In the genomic region with DNA sequence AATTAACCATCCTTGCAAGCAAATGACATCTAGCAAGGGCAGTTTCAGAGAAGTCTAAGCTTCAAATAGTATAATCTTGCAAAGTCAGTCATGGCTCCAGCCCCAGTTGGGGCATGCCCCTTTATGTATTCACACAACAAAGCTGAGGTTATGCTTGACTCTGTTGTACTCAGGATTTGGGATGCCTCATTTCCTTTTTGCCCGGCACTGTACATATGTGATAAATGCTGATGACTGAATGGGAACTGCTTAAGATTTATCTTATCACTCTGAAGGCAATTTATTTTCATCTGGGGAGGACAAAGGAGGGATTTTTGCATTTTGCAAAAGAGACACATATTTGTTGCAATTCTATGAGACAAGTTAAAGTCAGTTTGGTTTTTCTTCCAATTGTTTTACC, we compare ENCODE assay signal across 21 cellular contexts.
DNase-seq lines count a peak whose midpoint lies in the region; ATAC-seq, FAIRE-seq and TF ChIP-seq lines count a peak whose summit lies in the region.
"Had no signal": no experiment of that assay in that cellular context is flagged by ENCODE, and none has a peak within 500 bp of the region (broad histone marks: within the 10 kb centered on the region; RNA-seq: fewer than 3 reads in every experiment).

No MANE protein-coding gene starts in this region.

- POLR2A ChIA-PET in CD8-positive, alpha-beta memory T cell (lab: Charles Lee): no interaction called here

- H3K27ac ChIP-seq in Peyer's patch (no peak overlapping the region), aorta (ENCODE audit: low read depth in 1 of 2, low read length in 2 of 2) (no peak overlapping the region)
- no peak overlapping the region for H3K27ac ChIP-seq in CD8-positive, alpha-beta memory T cell (ENCODE audit: low read depth, low read length)
- H3K27ac ChIP-seq: left ventricle myocardium inferior, right atrium auricular region, SJCRH30, thyroid gland had no signal

- H3K4me3 Mint-ChIP-seq in CD8-positive, alpha-beta memory T cell: no peak overlapping the region
- H3K4me3 Mint-ChIP-seq: activated CD8-positive, alpha-beta T cell treated with anti-CD3 and anti-CD28 coated beads for 36 hours; activated naive CD4-positive, alpha-beta T cell treated with anti-CD3 and anti-CD28 coated beads, Interleukin-2, amount 10 ng/mL, durations not matched to agents 7 days and 5 days; GM23338 had no signal

- H3K4me3 ChIP-seq in fibroblast of pulmonary artery (replicated peaks; ENCODE audit: low read depth, low read length) (no peak overlapping the region), skeletal muscle satellite cell (ENCODE audit: low read length) (no peak overlapping the region), Peyer's patch (no peak overlapping the region), aorta (ENCODE audit: low read length in 2 of 2) (no peak overlapping the region)
- no peak overlapping the region for H3K4me3 ChIP-seq in CD8-positive, alpha-beta memory T cell (ENCODE audit: low read length)
- H3K4me3 ChIP-seq: GM23338, left ventricle myocardium inferior, right atrium auricular region, SJCRH30, thyroid gland had no signal

- ATAC-seq in SK-N-SH treated with all-trans-retinoic acid at 6 μM for 48 hours (peak; percentile 35), aorta (ENCODE audit: low FRiP score) (no peak)
- ATAC-seq: activated CD8-positive, alpha-beta T cell treated with anti-CD3 and anti-CD28 coated beads for 36 hours; GM23338 had no signal

- peaks cover 0 to 1% of the 10 kb centered on the region in 2 donors for H3K27me3 Mint-ChIP-seq in CD8-positive, alpha-beta memory T cell
- H3K27me3 Mint-ChIP-seq: activated naive CD4-positive, alpha-beta T cell treated with anti-CD3 and anti-CD28 coated beads, Interleukin-2, amount 10 ng/mL, durations not matched to agents 7 days and 5 days had no signal

- peaks cover 41% of the 10 kb centered on the region for H3K4me1 ChIP-seq in skeletal muscle satellite cell (ENCODE audit: control insufficient read depth, insufficient read depth, low read length)
- no peaks in the 10 kb centered on the region for H3K4me1 ChIP-seq in Peyer's patch
- H3K4me1 ChIP-seq in aorta (ENCODE audit: control insufficient read depth in 1 of 2, insufficient read depth in 2 of 2, low read length in 2 of 2): peaks cover 0 to 4% of the 10 kb centered on the region in 2 donors
- no peaks in the 10 kb centered on the region for H3K4me1 ChIP-seq in CD8-positive, alpha-beta memory T cell (ENCODE audit: insufficient read depth, low read length)
- H3K4me1 ChIP-seq: left ventricle myocardium inferior, right atrium auricular region, thyroid gland had no signal

- TF ChIP-seq POLR2A in H54 (IDR thresholded peaks at IDR 0.05; ENCODE audit: low read depth, low read length): no peak
- no peak for TF ChIP-seq POLR2A in Peyer's patch (IDR thresholded peaks at IDR 0.05)

- no peaks in the 10 kb centered on the region for H3K36me3 Mint-ChIP-seq in CD8-positive, alpha-beta memory T cell
- H3K36me3 Mint-ChIP-seq: activated naive CD4-positive, alpha-beta T cell treated with anti-CD3 and anti-CD28 coated beads, Interleukin-2, amount 10 ng/mL, durations not matched to agents 7 days and 5 days had no signal

- no peaks in the 10 kb centered on the region for H3K9me3 ChIP-seq in skeletal muscle satellite cell (replicated peaks; ENCODE audit: low read length)
- H3K9me3 ChIP-seq in Peyer's patch: no peaks in the 10 kb centered on the region
- H3K9me3 ChIP-seq in aorta (ENCODE audit: control insufficient read depth, low read length): no peaks in the 10 kb centered on the region
- no peaks in the 10 kb centered on the region for H3K9me3 ChIP-seq in CD8-positive, alpha-beta memory T cell (ENCODE audit: low read length)
- H3K9me3 ChIP-seq: left ventricle myocardium inferior, right atrium auricular region, SJCRH30, thyroid gland had no signal

- no peaks in the 10 kb centered on the region for H3K4me1 Mint-ChIP-seq in CD8-positive, alpha-beta memory T cell
- H3K4me1 Mint-ChIP-seq: activated naive CD4-positive, alpha-beta T cell treated with anti-CD3 and anti-CD28 coated beads, Interleukin-2, amount 10 ng/mL, durations not matched to agents 7 days and 5 days had no signal

- CTCF ChIA-PET in CD8-positive, alpha-beta memory T cell (lab: Charles Lee): no interaction called here

- peaks cover 0 to 1% (median 0%) of the 10 kb centered on the region in 5 donors for H3K9me3 Mint-ChIP-seq in CD8-positive, alpha-beta memory T cell
- H3K9me3 Mint-ChIP-seq: activated CD8-positive, alpha-beta T cell treated with anti-CD3 and anti-CD28 coated beads for 36 hours; activated naive CD4-positive, alpha-beta T cell treated with anti-CD3 and anti-CD28 coated beads, Interleukin-2, amount 10 ng/mL, durations not matched to agents 7 days and 5 days; GM23338 had no signal

- H3K4me2 ChIP-seq in skeletal muscle satellite cell (ENCODE audit: low read length): peak overlapping the region; percentile 16

- FAIRE-seq in H54 (lab: Jason Lieb, UNC): peak; percentile 68

- no peak for TF ChIP-seq CTCF in fibroblast of pulmonary artery (IDR thresholded peaks at IDR 0.05; ENCODE audit: low read length, missing control alignments)
- TF ChIP-seq CTCF in Peyer's patch (IDR thresholded peaks at IDR 0.05): no peak

- intact Hi-C loops in aorta (cut with DNase I): loop anchor here in 1 of 2 donors (5.0 kb wide), 1 partner anchor 35 kb away; no protein-coding TSS in a partner anchor

- no peak overlapping the region for H3K9ac ChIP-seq in skeletal muscle satellite cell (ENCODE audit: low read depth, low read length)

- 15 to 45% methylated on average over 1 of the region's 1 CpG for WGBS in aorta, 2 donors

- no peaks in the 10 kb centered on the region for H3K27me3 ChIP-seq in skeletal muscle satellite cell (ENCODE audit: control insufficient read depth, insufficient read depth, low read length)
- H3K27me3 ChIP-seq in Peyer's patch: no peaks in the 10 kb centered on the region
- H3K27me3 ChIP-seq in aorta (ENCODE audit: control insufficient read depth in 1 of 2, insufficient read depth in 2 of 2, low read length in 1 of 2): no peaks in the 10 kb centered on the region
- no peaks in the 10 kb centered on the region for H3K27me3 ChIP-seq in CD8-positive, alpha-beta memory T cell (ENCODE audit: insufficient read depth, low read length, poor library complexity, severe bottlenecking)
- H3K27me3 ChIP-seq: right atrium auricular region, thyroid gland had no signal

- H3K36me3 ChIP-seq in skeletal muscle satellite cell (ENCODE audit: insufficient read depth, low read length) (no peaks in the 10 kb centered on the region), Peyer's patch (no peaks in the 10 kb centered on the region), aorta (ENCODE audit: control insufficient read depth in 1 of 2, insufficient read depth in 2 of 2, low read length in 1 of 2) (no peaks in the 10 kb centered on the region)
- no peaks in the 10 kb centered on the region for H3K36me3 ChIP-seq in CD8-positive, alpha-beta memory T cell (ENCODE audit: insufficient read depth, low read length)
- H3K36me3 ChIP-seq: left ventricle myocardium inferior, right atrium auricular region, SJCRH30, thyroid gland had no signal

- DNase-seq in H54 (ENCODE audit: insufficient read length, low spot score) (no peak), fibroblast of pulmonary artery (ENCODE audit: low read depth) (peak; percentile 29), Peyer's patch (no peak), aorta (no peak)
- DNase-seq in CD8-positive, alpha-beta memory T cell: no peak
- DNase-seq: activated CD4-positive, CD25-positive, alpha-beta regulatory T cell; activated CD8-positive, alpha-beta T cell treated with anti-CD3 and anti-CD28 coated beads for 36 hours; activated naive CD4-positive, alpha-beta T cell treated with anti-CD3 and anti-CD28 coated beads, Interleukin-2, amount 10 ng/mL, durations not matched to agents 7 days and 5 days; activated T-cell treated with anti-CD3 and anti-CD28 coated beads, Interleukin-2, amount 50 U/mL, for 48 hours; AML-193; left ventricle myocardium inferior; NCI-H1417 treated with DMSO at 0.1 percent for 48 hours; NCI-H2171; nucleus accumbens; stimulated activated CD4-positive, alpha-beta T cell treated with anti-CD3 and anti-CD28 coated beads, Interleukin-15, amount 100 ng/mL, for 24 hours; thyroid gland had no signal

- no peak overlapping the region for H3K27ac Mint-ChIP-seq in CD8-positive, alpha-beta memory T cell
- H3K27ac Mint-ChIP-seq: activated CD8-positive, alpha-beta T cell treated with anti-CD3 and anti-CD28 coated beads for 36 hours; activated naive CD4-positive, alpha-beta T cell treated with anti-CD3 and anti-CD28 coated beads, Interleukin-2, amount 10 ng/mL, durations not matched to agents 7 days and 5 days; GM23338 had no signal

TF ChIP-seq in SK-N-SH treated with all-trans-retinoic acid at 6 μM for 48 hours, 23 proteins besides CTCF, POLR2A, EP300 and RAD21:
- TF ChIP-seq ISL1 (CRISPR knock-in tag; IDR thresholded peaks at IDR 0.05): no peak
- TF ChIP-seq ZFP30 (CRISPR knock-in tag; IDR thresholded peaks at IDR 0.05): no peak
- TF ChIP-seq ZC3H10 (CRISPR knock-in tag; IDR thresholded peaks at IDR 0.05): no peak
- TF ChIP-seq CSDC2 (CRISPR knock-in tag; IDR thresholded peaks at IDR 0.05): no peak
- no peak for TF ChIP-seq ZNF8 (CRISPR knock-in tag; IDR thresholded peaks at IDR 0.05)
- TF ChIP-seq ESRRG (CRISPR knock-in tag; IDR thresholded peaks at IDR 0.05): no peak
- no peak for TF ChIP-seq TOX (CRISPR knock-in tag; IDR thresholded peaks at IDR 0.05; ENCODE audit: borderline replicate concordance)
- TF ChIP-seq TCF4 (CRISPR knock-in tag; IDR thresholded peaks at IDR 0.05; ENCODE audit: borderline replicate concordance): no peak
- TF ChIP-seq BACH2 (CRISPR knock-in tag; IDR thresholded peaks at IDR 0.05; ENCODE audit: borderline replicate concordance): no peak
